17 cellular contexts compared by ENCODE assay signal in genomic region chr5:4348919-4349318, GRCh38.
"Had no signal": no experiment of that assay in that cellular context is flagged by ENCODE, and none has a peak within 500 bp of the region (broad histone marks: within the 10 kb centered on the region; RNA-seq: fewer than 3 reads in every experiment).

No MANE protein-coding gene starts in this region.

- H3K27me3 ChIP-seq: colonic mucosa, heart left ventricle, neural progenitor cell, pancreas, stomach had no signal

- H3K4me1 Mint-ChIP-seq: natural killer cell, neural progenitor cell had no signal

- H3K4me2 ChIP-seq: neural progenitor cell had no signal

- DNase-seq: colonic mucosa; dermis blood vessel endothelial cell; heart left ventricle; hippocampal formation; mucosa of descending colon; natural killer cell; pancreas; right cardiac atrium; small intestine; stimulated activated CD4-positive, alpha-beta T cell treated with anti-CD3 and anti-CD28 coated beads, Interleukin-12 subunit alpha, Interleukin-12 subunit beta, amount 100 ng/mL, for 4 hours; stimulated activated naive CD4-positive, alpha-beta T cell; stomach; substantia nigra; trophoblast cell had no signal

- H3K4me3 Mint-ChIP-seq: natural killer cell, neural progenitor cell had no signal

- ATAC-seq: heart left ventricle, mucosa of descending colon, natural killer cell, pancreas, right cardiac atrium had no signal

- H3K36me3 ChIP-seq: colonic mucosa, heart left ventricle, neural progenitor cell, pancreas, stomach, thoracic aorta had no signal

- H3K4me3 ChIP-seq: colonic mucosa, heart left ventricle, mucosa of descending colon, neural progenitor cell, pancreas, stomach, thoracic aorta had no signal

- H3K27ac ChIP-seq: colonic mucosa, heart left ventricle, neural progenitor cell, pancreas, stomach, thoracic aorta had no signal

- H3K9ac ChIP-seq: neural progenitor cell had no signal

- H2AFZ ChIP-seq: neural progenitor cell had no signal

- H3K36me3 Mint-ChIP-seq: natural killer cell, neural progenitor cell had no signal

- H3K27ac Mint-ChIP-seq: natural killer cell, neural progenitor cell, progenitor cell of endocrine pancreas had no signal

- H3K9me3 ChIP-seq: colonic mucosa, pancreas, thoracic aorta had no signal

- H3K4me1 ChIP-seq: colonic mucosa, heart left ventricle, neural progenitor cell, pancreas, stomach had no signal

- H3K9me3 Mint-ChIP-seq: neural progenitor cell had no signal
